20 cellular contexts compared by ENCODE assay signal in the genomic region with DNA sequence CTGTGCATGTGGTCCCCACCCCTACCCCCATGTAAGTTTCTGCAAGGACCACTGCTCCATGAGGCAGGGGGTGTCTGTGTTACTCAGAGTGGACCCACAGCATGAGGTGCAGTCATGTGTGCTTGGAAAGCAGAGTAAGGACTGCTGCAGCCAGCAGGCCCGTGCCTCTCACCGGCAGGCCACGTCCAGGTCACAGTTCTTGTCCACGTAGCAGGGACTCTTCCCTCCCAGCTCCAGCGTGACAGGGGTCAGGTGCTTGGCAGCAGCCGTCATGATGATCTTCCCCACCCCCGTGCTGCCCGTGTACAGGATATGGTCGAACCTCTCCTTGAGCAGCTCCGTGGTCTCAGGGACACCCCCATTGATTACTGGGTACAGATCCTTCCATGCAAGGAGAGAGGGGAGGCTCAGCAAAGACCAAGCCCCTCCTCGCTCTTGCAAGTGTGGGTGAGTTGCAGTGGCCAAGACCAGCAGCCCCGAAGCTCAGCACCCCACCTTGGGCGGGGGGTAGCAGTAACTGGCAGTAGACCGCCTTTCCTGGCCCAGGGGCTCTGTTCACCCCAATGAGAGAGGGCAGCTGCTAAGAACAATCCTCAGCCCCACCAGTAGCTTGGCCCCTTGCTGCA. TPM values are rescaled to one million over a fixed set of nuclear protein-coding genes. Genes with fewer than 3 reads are reported as not detected.
DNase-seq lines count a peak whose midpoint lies in the region; ATAC-seq, FAIRE-seq and TF ChIP-seq lines count a peak whose summit lies in the region.
"Had no signal": no experiment of that assay in that cellular context is flagged by ENCODE, and none has a peak within 500 bp of the region (broad histone marks: within the 10 kb centered on the region; RNA-seq: fewer than 3 reads in every experiment).

No MANE protein-coding gene starts in this region.

- H4K91ac ChIP-seq in neuronal stem cell (ENCODE audit: low read depth, low read length, poor library complexity) = no peak overlapping the region

- H3K4me1 Mint-ChIP-seq in GM23338 = peaks cover 4% of the 10 kb centered on the region; the same call in 2 of the 3 replicates
- H3K4me1 Mint-ChIP-seq: IgD-negative memory B cell had no signal

- H3K27ac Mint-ChIP-seq in GM23338 = no peak overlapping the region
- H3K27ac Mint-ChIP-seq: CD8-positive, alpha-beta memory T cell; IgD-negative memory B cell had no signal

- FAIRE-seq in HTR-8/SVneo (lab: Jason Lieb, UNC) = peak; percentile 62
- FAIRE-seq: G401.6, GM12891, GM19239, H54 had no signal

- no peak overlapping the region for H4K8ac ChIP-seq in neuronal stem cell (ENCODE audit: low read depth, low read length)

- ATAC-seq in RWPE2 (ENCODE audit: low read depth) (no peak), left lobe of liver (peak; percentile 7), GM23338 (no peak)

- no peak overlapping the region for H3K23ac ChIP-seq in neuronal stem cell (ENCODE audit: low read depth, low read length, poor library complexity)

- no CpG with 5 or more reads among the region's 14 CpGs for WGBS in neuronal stem cell (ENCODE audit: extremely low coverage in 2 of 2, insufficient read length in 2 of 2, insufficient replicate concordance in 1 of 2), 2 donors

- no peak overlapping the region for H3K4me3 ChIP-seq in RWPE2 (ENCODE audit: severe bottlenecking)
- H3K4me3 ChIP-seq in neuronal stem cell (ENCODE audit: low read length in 2 of 2) = no peak overlapping the region
- no peak overlapping the region for H3K4me3 ChIP-seq in GM23338

- peaks cover 15% of the 10 kb centered on the region for H3K27me3 Mint-ChIP-seq in GM23338 (ENCODE audit: insufficient read depth, low read depth, poor library complexity)
- H3K27me3 Mint-ChIP-seq: CD8-positive, alpha-beta memory T cell; IgD-negative memory B cell had no signal

- no peaks in the 10 kb centered on the region for H3K79me2 ChIP-seq in GM23338 (replicated peaks; ENCODE audit: insufficient read depth)

- no peak for DNase-seq in HTR-8/SVneo (ENCODE audit: insufficient read length, low spot score)
- peak; percentile 44 for DNase-seq in RWPE2 (ENCODE audit: low spot score)
- no peak for DNase-seq in left lobe of liver (ENCODE audit: low spot score)
- no peak for DNase-seq in neuronal stem cell (ENCODE audit: low spot score)
- DNase-seq in activated CD4-positive, CD25-positive, alpha-beta regulatory T cell (lab: John Stamatoyannopoulos, UW) = no peak
- no peak for DNase-seq in stimulated activated CD4-positive, alpha-beta T cell treated with anti-CD3 and anti-CD28 coated beads, Interleukin-15, amount 100 ng/mL, for 24 hours
- no peak for DNase-seq in GM23338 (ENCODE audit: low spot score)
- DNase-seq: ACHN; BE2C; C1 segment of cervical spinal cord; CD4-positive, CD25-positive, alpha-beta regulatory T cell; COR-L47; DMS 273 treated with DMSO at 0.1 percent for 48 hours; HCEC 1CT had no signal

- H4K20me1 ChIP-seq in GM23338 (replicated peaks; ENCODE audit: insufficient read depth) = no peaks in the 10 kb centered on the region

- H3K27ac ChIP-seq in RWPE2 (ENCODE audit: poor library complexity, severe bottlenecking) = no peak overlapping the region
- H3K27ac ChIP-seq in neuronal stem cell (replicated peaks; ENCODE audit: low read length) = no peak overlapping the region
- H3K27ac ChIP-seq in GM23338 (ENCODE audit: low read depth) = no peak overlapping the region

- no peaks in the 10 kb centered on the region for H3K9me3 Mint-ChIP-seq in GM23338
- H3K9me3 Mint-ChIP-seq: CD4-positive, CD25-positive, alpha-beta regulatory T cell; CD8-positive, alpha-beta memory T cell; IgD-negative memory B cell had no signal

- H2BK120ac ChIP-seq in neuronal stem cell (ENCODE audit: low read depth, low read length) = no peak overlapping the region

- no peak overlapping the region for H2BK12ac ChIP-seq in neuronal stem cell (ENCODE audit: low read length)

- H2AFZ ChIP-seq in neuronal stem cell (ENCODE audit: low read length) (no peak overlapping the region), GM23338 (no peak overlapping the region)

- H3K9me3 ChIP-seq in RWPE2 (ENCODE audit: severe bottlenecking) (no peaks in the 10 kb centered on the region), neuronal stem cell (replicated peaks in 1 of 2; ENCODE audit: control insufficient read depth in 2 of 2, insufficient read depth in 1 of 2, low read depth in 1 of 2, low read length in 2 of 2) (peaks cover 0 to 2% of the 10 kb centered on the region in 2 donors)
- H3K9me3 ChIP-seq: BE2C had no signal

- H3K4me1 ChIP-seq in RWPE2 (ENCODE audit: insufficient read depth, poor library complexity, severe bottlenecking) (peaks cover 8% of the 10 kb centered on the region), neuronal stem cell (ENCODE audit: control insufficient read depth in 2 of 2, insufficient read depth in 1 of 2, low read depth in 1 of 2, low read length in 2 of 2) (peaks cover 2 to 7% of the 10 kb centered on the region in 2 donors), GM23338 (ENCODE audit: insufficient read depth) (peaks cover 3% of the 10 kb centered on the region; the same call in 1 of the 2 replicates)
- H3K4me1 ChIP-seq: BE2C had no signal

- H3K79me1 ChIP-seq in neuronal stem cell (ENCODE audit: low read depth, low read length) = peaks cover 1% of the 10 kb centered on the region

- no peak overlapping the region for H3K4ac ChIP-seq in neuronal stem cell (ENCODE audit: low read length)

- H3K27me3 ChIP-seq in RWPE2 (ENCODE audit: insufficient read depth, poor library complexity, severe bottlenecking) = no peaks in the 10 kb centered on the region
- H3K27me3 ChIP-seq in neuronal stem cell (ENCODE audit: control insufficient read depth in 3 of 3, insufficient read depth in 3 of 3, low read depth in 1 of 3, low read length in 3 of 3) = peaks cover 0 to 16% (median 0%) of the 10 kb centered on the region in 3 experiments
- H3K27me3 ChIP-seq in GM23338 (ENCODE audit: insufficient read depth) = peaks cover 5% of the 10 kb centered on the region; the same call in 1 of the 2 replicates
- H3K27me3 ChIP-seq: BE2C had no signal

- TF ChIP-seq CTCF in RWPE2 (IDR thresholded peaks at IDR 0.05; ENCODE audit: poor library complexity, severe bottlenecking) (no peak), GM23338 (conservative IDR thresholded peaks at IDR 0.05; ENCODE audit: low read depth in 2 of 2) (no peak)

- no peak overlapping the region for H3K9ac ChIP-seq in neuronal stem cell (ENCODE audit: low read depth, low read length, poor library complexity)

- H3K36me3 Mint-ChIP-seq in GM23338 (ENCODE audit: low read depth) = no peaks in the 10 kb centered on the region
- H3K36me3 Mint-ChIP-seq: CD4-positive, CD25-positive, alpha-beta regulatory T cell; CD8-positive, alpha-beta memory T cell; IgD-negative memory B cell had no signal

- no peak overlapping the region for H3K4me2 ChIP-seq in neuronal stem cell (ENCODE audit: insufficient read depth, low read length, poor library complexity, severe bottlenecking)
- no peak overlapping the region for H3K4me2 ChIP-seq in GM23338

- H2BK5ac ChIP-seq in neuronal stem cell (ENCODE audit: low read length) = no peak overlapping the region

- H3K36me3 ChIP-seq in RWPE2 (ENCODE audit: low read depth) (no peaks in the 10 kb centered on the region), neuronal stem cell (replicated peaks in 1 of 2; ENCODE audit: control insufficient read depth in 2 of 2, insufficient read depth in 2 of 2, low read length in 2 of 2) (no peaks in the 10 kb centered on the region), GM23338 (ENCODE audit: insufficient read depth) (no peaks in the 10 kb centered on the region)
- H3K36me3 ChIP-seq: BE2C had no signal

- no peaks in the 10 kb centered on the region for H3K9me2 ChIP-seq in GM23338 (ENCODE audit: insufficient read depth)

- no peak overlapping the region for H3K4me3 Mint-ChIP-seq in GM23338

- H3K14ac ChIP-seq in neuronal stem cell (ENCODE audit: low read length) = no peak overlapping the region

- no peak overlapping the region for H2AK5ac ChIP-seq in neuronal stem cell (ENCODE audit: low read depth, low read length)

- peak overlapping the region; percentile 24 for H2BK15ac ChIP-seq in neuronal stem cell (ENCODE audit: low read length)

- peak overlapping the region; percentile 35 for H3K18ac ChIP-seq in neuronal stem cell (ENCODE audit: low read length)

- 0 out of 2 replicates have a peak, but pooled peaks cover 3% of the 10 kb centered on the region for H3F3A ChIP-seq in GM23338 (replicated peaks; ENCODE audit: low read depth)

TF ChIP-seq in GM23338, 12 proteins besides CTCF, POLR2A, EP300 and RAD21:
- no peak for TF ChIP-seq NANOG (IDR thresholded peaks at IDR 0.05; ENCODE audit: borderline replicate concordance)
TF ChIP-seq in GM23338: peak in this region for 0.

RNA-seq across cellular contexts. Expression of gene ALDH3A1, which starts 6.2 kb away (rescaled TPM):
- 1.5 TPM for total RNA-seq in left lobe of liver
- 0.17 TPM for polyA plus RNA-seq in neuronal stem cell (2013, experiment 1 of 2)
- polyA plus RNA-seq in neuronal stem cell (2013, experiment 2 of 2) = 0.40 TPM
- 0.17 and 1.0 TPM in 2 replicates for total RNA-seq in GM23338 (2014; rRNA removed; shearing (Covaris generic))
- polyA plus RNA-seq in GM23338 (2016; fragmentation: Nextera tagmentation; extraction: Ambion mirVana) = 0.21 and 0.23 TPM in 2 replicates
- total RNA-seq: CD4-positive, CD25-positive, alpha-beta regulatory T cell; CD8-positive, alpha-beta memory T cell had no signal
- polyA plus RNA-seq: IgD-negative memory B cell had no signal

RNA-seq across cellular contexts. Expression of gene SLC47A2, which starts 25.6 kb away (rescaled TPM):
- total RNA-seq in left lobe of liver = not detected
- 0.14 TPM for polyA plus RNA-seq in neuronal stem cell (2013, experiment 1 of 2)
- 0.12 TPM for polyA plus RNA-seq in neuronal stem cell (2013, experiment 2 of 2)
- total RNA-seq in GM23338 (2014; rRNA removed; shearing (Covaris generic)) = not detected in 2 replicates
- polyA plus RNA-seq in GM23338 (2016; fragmentation: Nextera tagmentation; extraction: Ambion mirVana) = 0.19 TPM in 1 of 2 replicates, not detected in the other
- total RNA-seq: CD4-positive, CD25-positive, alpha-beta regulatory T cell; CD8-positive, alpha-beta memory T cell had no signal
- polyA plus RNA-seq: CD4-positive, CD25-positive, alpha-beta regulatory T cell; CD8-positive, alpha-beta memory T cell had no signal
